Comparison of ENCODE assay signal across 15 cellular contexts in the genomic region with DNA sequence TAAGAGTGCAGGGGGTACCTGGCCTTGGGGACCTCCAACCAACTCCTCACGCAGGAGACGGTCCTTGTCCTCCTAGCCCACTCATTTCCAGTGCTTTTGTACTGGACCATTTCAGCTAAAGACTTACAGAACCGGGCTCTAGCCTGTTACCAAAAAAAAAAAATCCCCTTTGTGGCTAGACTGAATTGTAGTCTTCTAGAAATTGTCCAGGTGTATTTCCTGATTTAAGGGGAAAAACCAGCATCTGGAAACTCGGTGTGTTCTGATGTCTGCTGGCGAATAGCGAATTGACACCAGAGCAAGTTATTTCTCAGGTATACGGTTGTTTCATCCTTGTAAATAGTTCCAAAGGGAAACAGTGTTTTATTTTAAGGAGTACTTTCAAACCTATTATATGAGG. TPM values are rescaled to one million over a fixed set of nuclear protein-coding genes. Genes with fewer than 3 reads are reported as not detected.
DNase-seq lines count a peak whose midpoint lies in the region; ATAC-seq and TF ChIP-seq lines count a peak whose summit lies in the region.
"Had no signal": no experiment of that assay in that cellular context is flagged by ENCODE, and none has a peak within 500 bp of the region (broad histone marks: within the 10 kb centered on the region; RNA-seq: fewer than 3 reads in every experiment).

No MANE protein-coding gene starts in this region.

- H3K27ac ChIP-seq in KMS-11 (no peak overlapping the region), upper lobe of right lung (no peak overlapping the region), right atrium auricular region (no peak overlapping the region)
- H3K27ac ChIP-seq: BLaER1 had no signal

- no peaks in the 10 kb centered on the region for H3K9me3 Mint-ChIP-seq in activated T-helper 2 cell treated with anti-CD3 and anti-CD28 coated beads, Interferon-gamma antibody, Interleukin-2, Interleukin-4, amounts not matched to agents 10 μg/mL and 5 μg/mL and 100 μg/mL, durations not matched to agents 14 hours and 24 hours and 36 hours
- no peaks in the 10 kb centered on the region for H3K9me3 Mint-ChIP-seq in memory B cell
- H3K9me3 Mint-ChIP-seq: CD4-positive, alpha-beta T cell had no signal

- no peak overlapping the region for H3K27ac Mint-ChIP-seq in activated T-helper 2 cell treated with anti-CD3 and anti-CD28 coated beads, Interferon-gamma antibody, Interleukin-2, Interleukin-4, amounts not matched to agents 10 μg/mL and 5 μg/mL and 100 μg/mL, durations not matched to agents 14 hours and 24 hours and 36 hours
- no peak overlapping the region for H3K27ac Mint-ChIP-seq in memory B cell
- H3K27ac Mint-ChIP-seq: CD4-positive, alpha-beta T cell had no signal

- no peak overlapping the region for H3K9ac ChIP-seq in KMS-11
- H3K9ac ChIP-seq: BLaER1, SK-N-SH had no signal

- peaks cover 7% of the 10 kb centered on the region for H3K27me3 Mint-ChIP-seq in activated T-helper 2 cell treated with anti-CD3 and anti-CD28 coated beads, Interferon-gamma antibody, Interleukin-2, Interleukin-4, amounts not matched to agents 10 μg/mL and 5 μg/mL and 100 μg/mL, durations not matched to agents 14 hours and 24 hours and 36 hours (ENCODE audit: low read depth)
- peaks cover 10% of the 10 kb centered on the region for H3K27me3 Mint-ChIP-seq in memory B cell

- H3K4me3 ChIP-seq in KMS-11 (IDR thresholded peaks at IDR 0.05; ENCODE audit: insufficient read depth, low read depth, low read length) (peak overlapping the region; percentile 57), upper lobe of right lung (no peak overlapping the region), BE2C (ENCODE audit: low read depth, low read length) (no peak overlapping the region), right atrium auricular region (no peak overlapping the region)
- H3K4me3 ChIP-seq: BLaER1, GM12878 had no signal

- H3K4me2 ChIP-seq in KMS-11 = peak overlapping the region; percentile 56; the same call in 1 of the 2 replicates
- H3K4me2 ChIP-seq: SK-N-SH had no signal

- H2AFZ ChIP-seq in KMS-11 (ENCODE audit: low read depth) = peak overlapping the region; percentile 60; the same call in 1 of the 2 replicates

- H3K4me1 ChIP-seq in KMS-11 (ENCODE audit: low read depth, poor library complexity, severe bottlenecking) = peaks cover 7% of the 10 kb centered on the region
- no peaks in the 10 kb centered on the region for H3K4me1 ChIP-seq in upper lobe of right lung
- no peaks in the 10 kb centered on the region for H3K4me1 ChIP-seq in BE2C
- no peaks in the 10 kb centered on the region for H3K4me1 ChIP-seq in right atrium auricular region
- H3K4me1 ChIP-seq: BLaER1 had no signal

- ATAC-seq in memory B cell (ENCODE audit: low read depth) (peak; percentile 42), upper lobe of right lung (no peak)

- no peak for DNase-seq in activated T-helper 2 cell treated with anti-CD3 and anti-CD28 coated beads, Interferon-gamma antibody, Interleukin-2, Interleukin-4, amounts not matched to agents 10 μg/mL and 5 μg/mL and 100 μg/mL, durations not matched to agents 14 hours and 24 hours and 36 hours (ENCODE audit: low spot score)
- no peak for DNase-seq in memory B cell (ENCODE audit: low spot score in 2 of 2)
- no peak for DNase-seq in upper lobe of right lung
- DNase-seq in CD1c-positive myeloid dendritic cell (ENCODE audit: extremely low spot score) = no peak
- no peak for DNase-seq in BE2C
- no peak for DNase-seq in right atrium auricular region (ENCODE audit: low spot score)
- DNase-seq: GOT3 had no signal

- no peaks in the 10 kb centered on the region for H3K4me1 Mint-ChIP-seq in activated T-helper 2 cell treated with anti-CD3 and anti-CD28 coated beads, Interferon-gamma antibody, Interleukin-2, Interleukin-4, amounts not matched to agents 10 μg/mL and 5 μg/mL and 100 μg/mL, durations not matched to agents 14 hours and 24 hours and 36 hours (ENCODE audit: low read depth)
- H3K4me1 Mint-ChIP-seq in memory B cell = peaks cover 8% of the 10 kb centered on the region

- H3K9me3 ChIP-seq in upper lobe of right lung (no peaks in the 10 kb centered on the region), BE2C (no peaks in the 10 kb centered on the region), right atrium auricular region (no peaks in the 10 kb centered on the region)
- H3K9me3 ChIP-seq: BLaER1, SK-N-SH had no signal

- H3K36me3 ChIP-seq in KMS-11 (ENCODE audit: insufficient read depth) = no peaks in the 10 kb centered on the region
- no peaks in the 10 kb centered on the region for H3K36me3 ChIP-seq in upper lobe of right lung
- H3K36me3 ChIP-seq in BE2C = no peaks in the 10 kb centered on the region
- H3K36me3 ChIP-seq in right atrium auricular region = no peaks in the 10 kb centered on the region
- H3K36me3 ChIP-seq: BLaER1 had no signal

- intact Hi-C loops in activated T-helper 2 cell treated with anti-CD3 and anti-CD28 coated beads, Interferon-gamma antibody, Interleukin-2, Interleukin-4, amounts not matched to agents 10 μg/mL and 5 μg/mL and 100 μg/mL, durations not matched to agents 14 hours and 24 hours and 36 hours (cut with micrococcal nuclease) = loop anchor here (5.0 to 10.0 kb wide), 2 partner anchors 161 to 358 kb away; partner anchors contain the start of gene MED12L
- intact Hi-C loops in upper lobe of right lung (cut with DNase I) = no loop called here

- H3K36me3 Mint-ChIP-seq in activated T-helper 2 cell treated with anti-CD3 and anti-CD28 coated beads, Interferon-gamma antibody, Interleukin-2, Interleukin-4, amounts not matched to agents 10 μg/mL and 5 μg/mL and 100 μg/mL, durations not matched to agents 14 hours and 24 hours and 36 hours (ENCODE audit: low read depth) = no peaks in the 10 kb centered on the region
- H3K36me3 Mint-ChIP-seq in memory B cell = no peaks in the 10 kb centered on the region

- peak overlapping the region; percentile 45 for H3K4me3 Mint-ChIP-seq in activated T-helper 2 cell treated with anti-CD3 and anti-CD28 coated beads, Interferon-gamma antibody, Interleukin-2, Interleukin-4, amounts not matched to agents 10 μg/mL and 5 μg/mL and 100 μg/mL, durations not matched to agents 14 hours and 24 hours and 36 hours (ENCODE audit: low read depth)
- no peak overlapping the region for H3K4me3 Mint-ChIP-seq in memory B cell

- no peaks in the 10 kb centered on the region for H3K79me2 ChIP-seq in KMS-11 (ENCODE audit: insufficient read depth, low read depth)

- H4K20me1 ChIP-seq in KMS-11 (ENCODE audit: insufficient read depth) = no peaks in the 10 kb centered on the region
- H4K20me1 ChIP-seq: BLaER1 had no signal

- no peaks in the 10 kb centered on the region for H3K27me3 ChIP-seq in KMS-11 (ENCODE audit: insufficient read depth, low read depth)
- peaks cover 9% of the 10 kb centered on the region for H3K27me3 ChIP-seq in upper lobe of right lung
- H3K27me3 ChIP-seq in BE2C = peaks cover 8% of the 10 kb centered on the region
- no peaks in the 10 kb centered on the region for H3K27me3 ChIP-seq in right atrium auricular region
- H3K27me3 ChIP-seq: BLaER1 had no signal

- TF ChIP-seq CTCF in KMS-11 (conservative IDR thresholded peaks at IDR 0.05; ENCODE audit: low read depth, low read length) (no peak), upper lobe of right lung (IDR thresholded peaks at IDR 0.05) (no peak), BE2C (IDR thresholded peaks at IDR 0.05; ENCODE audit: low read depth, low read length) (no peak), right atrium auricular region (IDR thresholded peaks at IDR 0.05) (no peak)

RNA-seq across cellular contexts. Expression of gene MINDY4B, which starts 21.1 kb away (rescaled TPM):
- total RNA-seq in activated T-helper 2 cell treated with anti-CD3 and anti-CD28 coated beads, Interferon-gamma antibody, Interleukin-2, Interleukin-4, amounts not matched to agents 10 μg/mL and 5 μg/mL and 100 μg/mL, durations not matched to agents 14 hours and 24 hours and 36 hours = not detected in 2 replicates
- not detected for total RNA-seq in upper lobe of right lung
- polyA plus RNA-seq in BE2C (2012; ENCODE audit: insufficient read depth, insufficient read length, low read depth) = not detected
- not detected for total RNA-seq in right atrium auricular region
- total RNA-seq: CD4-positive, alpha-beta T cell; GM12878; HT-29; MCF 10A; PC-3 had no signal
- polyA plus RNA-seq: GM12878, SK-N-SH had no signal

RNA-seq across cellular contexts. Expression of gene CLRN1, which starts 46.2 kb away (rescaled TPM):
- not detected in 2 replicates for total RNA-seq in activated T-helper 2 cell treated with anti-CD3 and anti-CD28 coated beads, Interferon-gamma antibody, Interleukin-2, Interleukin-4, amounts not matched to agents 10 μg/mL and 5 μg/mL and 100 μg/mL, durations not matched to agents 14 hours and 24 hours and 36 hours
- total RNA-seq in upper lobe of right lung = not detected
- not detected for polyA plus RNA-seq in BE2C (2012; ENCODE audit: insufficient read depth, insufficient read length, low read depth)
- not detected for total RNA-seq in right atrium auricular region
- total RNA-seq: CD4-positive, alpha-beta T cell; GM12878; HT-29; MCF 10A; PC-3 had no signal
- polyA plus RNA-seq: GM12878, SK-N-SH had no signal
